8 cellular contexts compared by ENCODE assay signal in genomic region chr15:30799565-30799964, GRCh38.
DNase-seq lines count a peak whose midpoint lies in the region; ATAC-seq and TF ChIP-seq lines count a peak whose summit lies in the region.
"Not testable (repeated sequence)": the region's sequence is repeated elsewhere in the genome, so short reads cannot be mapped to it uniquely, and the experiment has no call there.

No MANE protein-coding gene starts in this region.

- not testable (repeated sequence) for H3K27ac Mint-ChIP-seq in activated naive CD4-positive, alpha-beta T cell treated with anti-CD3 and anti-CD28 coated beads for 36 hours; type B pancreatic cell
- peak overlapping the region; percentile 23 for H3K27ac Mint-ChIP-seq in endodermal cell

- not testable (repeated sequence) for H3K9me3 Mint-ChIP-seq in activated naive CD4-positive, alpha-beta T cell treated with anti-CD3 and anti-CD28 coated beads for 36 hours; endodermal cell; type B pancreatic cell

- not testable (repeated sequence) for ATAC-seq in Panc1, lower lobe of right lung

- not testable (repeated sequence) for H3K4me1 Mint-ChIP-seq in activated naive CD4-positive, alpha-beta T cell treated with anti-CD3 and anti-CD28 coated beads for 36 hours (ENCODE audit: low read depth); endodermal cell
- peaks cover 11% of the 10 kb centered on the region for H3K4me1 Mint-ChIP-seq in type B pancreatic cell (ENCODE audit: unreplicated experiment)

- H3K9ac ChIP-seq in endodermal cell (ENCODE audit: extremely low read depth, low read length, poor library complexity, severe bottlenecking): not testable (repeated sequence)

- not testable (repeated sequence) for TF ChIP-seq CTCF in HEK293 (tag by site-specific recombination; IDR thresholded peaks at IDR 0.05)
- TF ChIP-seq CTCF in Panc1 (IDR thresholded peaks at IDR 0.05): peak; percentile 46
- peak; percentile 68 for TF ChIP-seq CTCF in endodermal cell (conservative IDR thresholded peaks at IDR 0.05)
- peak; percentile 20 for TF ChIP-seq CTCF in lower lobe of right lung (IDR thresholded peaks at IDR 0.05)
- TF ChIP-seq CTCF in type B pancreatic cell (conservative IDR thresholded peaks at IDR 0.05): peak; percentile 40

- DNase-seq in DMS 273 (lab: John Stamatoyannopoulos, UW; ENCODE audit: unreplicated experiment) (peak; percentile 50), NCI-H2081 (lab: John Stamatoyannopoulos, UW) (peak; percentile 16 to 29), endodermal cell (peak; percentile 80)
- DNase-seq in Panc1 (ENCODE audit: low read depth, low spot score); lower lobe of right lung; type B pancreatic cell (ENCODE audit: extremely low spot score, unreplicated experiment): not testable (repeated sequence)
- peak; percentile 11 for DNase-seq in activated naive CD4-positive, alpha-beta T cell treated with anti-CD3 and anti-CD28 coated beads for 36 hours

- BruUV-seq in Panc1 (replicated peaks; lab: Mats Ljungman, UMichigan): not testable (repeated sequence)

- not testable (repeated sequence) for H3K27me3 ChIP-seq in Panc1 (ENCODE audit: control insufficient read depth, insufficient read depth, low read length); endodermal cell (ENCODE audit: control insufficient read depth, insufficient read depth, low read length, poor library complexity, severe bottlenecking); lower lobe of right lung (ENCODE audit: low read depth)

- in situ Hi-C loops in Panc1 (cut with HindIII; ENCODE audit: low pct_unique_long_range_greater_than_20kb, low sequenced_read_pairs): not testable (repeated sequence)

- H3K4me3 Mint-ChIP-seq in activated naive CD4-positive, alpha-beta T cell treated with anti-CD3 and anti-CD28 coated beads for 36 hours; endodermal cell; type B pancreatic cell: not testable (repeated sequence)

- not testable (repeated sequence) for H3K27me3 Mint-ChIP-seq in activated naive CD4-positive, alpha-beta T cell treated with anti-CD3 and anti-CD28 coated beads for 36 hours (ENCODE audit: low read depth); endodermal cell (ENCODE audit: insufficient read depth); type B pancreatic cell

- WGBS in endodermal cell (ENCODE audit: insufficient coverage in 1 of 2, insufficient read length in 1 of 2), 2 experiments: 68 to 92% methylated on average over 2 to 5 of the region's 5 CpGs

- intact Hi-C loops in Panc1 (cut with micrococcal nuclease; ENCODE audit: unreplicated experiment); lower lobe of right lung (cut with DNase I): not testable (repeated sequence)
- intact Hi-C loops in activated naive CD4-positive, alpha-beta T cell treated with anti-CD3 and anti-CD28 coated beads for 36 hours (cut with micrococcal nuclease): loop anchor here (5.0 kb wide), 1 partner anchor 328 kb away; no protein-coding TSS in a partner anchor

- H3K9me3 ChIP-seq in HEK293 (ENCODE audit: control insufficient read depth, insufficient read depth, low read depth, low read length); Panc1 (ENCODE audit: control insufficient read depth, insufficient read depth, low read depth, low read length); endodermal cell (ENCODE audit: control insufficient read depth, low read length); lower lobe of right lung: not testable (repeated sequence)

- CTCF ChIA-PET in HEK293 (lab: Yijun Ruan, JAX); Panc1 (lab: Charles Lee): not testable (repeated sequence)
- CTCF ChIA-PET in activated naive CD4-positive, alpha-beta T cell treated with anti-CD3 and anti-CD28 coated beads for 36 hours (lab: Charles Lee): interaction anchor here (0.6 kb wide), 1 partner anchor 45 kb away, joined by 3 read pairs; no protein-coding TSS in a partner anchor

- not testable (repeated sequence) for H3K4me1 ChIP-seq in HEK293 (ENCODE audit: control insufficient read depth, insufficient read depth, low read length); Panc1 (ENCODE audit: control insufficient read depth, insufficient read depth, low read length); endodermal cell (ENCODE audit: control insufficient read depth, insufficient read depth, low read length); lower lobe of right lung

- not testable (repeated sequence) for H3K27ac ChIP-seq in HEK293 (ENCODE audit: extremely low read depth, low read depth, low read length); Panc1 (ENCODE audit: low read length); endodermal cell (ENCODE audit: low read depth, low read length); lower lobe of right lung

- POLR2A ChIA-PET in HEK293 (lab: Yijun Ruan, JAX); Panc1 (lab: Charles Lee): not testable (repeated sequence)

- not testable (repeated sequence) for H3K36me3 Mint-ChIP-seq in activated naive CD4-positive, alpha-beta T cell treated with anti-CD3 and anti-CD28 coated beads for 36 hours (ENCODE audit: low read depth); endodermal cell (ENCODE audit: low read depth); type B pancreatic cell

- not testable (repeated sequence) for H3K36me3 ChIP-seq in HEK293 (ENCODE audit: control insufficient read depth in 2 of 2, insufficient read depth in 1 of 2, low read length in 2 of 2); Panc1 (ENCODE audit: control insufficient read depth, insufficient read depth, low read length); endodermal cell (ENCODE audit: control insufficient read depth, insufficient read depth, low read length); lower lobe of right lung

- not testable (repeated sequence) for H3K4me3 ChIP-seq in HEK293 (ENCODE audit: low read depth, low read length); Panc1 (ENCODE audit: low read depth in 2 of 2, low read length in 2 of 2); endodermal cell (ENCODE audit: low read length); lower lobe of right lung

TF ChIP-seq in HEK293, 187 proteins besides CTCF, POLR2A, EP300 and RAD21:
- TF ChIP-seq ZNF654 (tag by site-specific recombination; IDR thresholded peaks at IDR 0.05; ENCODE audit: low read depth): peak; percentile 15; the same call in 1 of the 2 replicates
